In genomic region chr22:26391623-26392022, GRCh38 we compare ENCODE assay signal across 31 cellular contexts.
"Had no signal": no experiment of that assay in that cellular context is flagged by ENCODE, and none has a peak within 500 bp of the region (broad histone marks: within the 10 kb centered on the region; RNA-seq: fewer than 3 reads in every experiment).

No MANE protein-coding gene starts in this region.

- H3K36me3 Mint-ChIP-seq: naive thymus-derived CD4-positive, alpha-beta T cell; natural killer cell treated with Interleukin-12 subunit alpha and Interleukin-12 subunit beta and Interleukin-15 and Interleukin-18, amount 100 ng/mL, for 72 hours; stimulated activated effector memory CD8-positive, alpha-beta T cell treated with anti-CD3 and anti-CD28 coated beads, Interleukin-12 subunit alpha, Interleukin-12 subunit beta, amount 100 ng/mL, for 72 hours; stimulated activated naive B cell treated with anti-CD40 and anti-IgM and Interleukin-4, amounts not matched to agents 10 μg/mL and 1 μg/mL and 100 μg/mL, for 72 hours; type B pancreatic cell had no signal

- H3K9ac ChIP-seq: parathyroid adenoma had no signal

- H3K36me3 ChIP-seq: neutrophil, ovary, right lobe of liver, sigmoid colon, suprapubic skin, tibial artery, transverse colon, upper lobe of right lung, uterus had no signal

- H3K27ac Mint-ChIP-seq: naive thymus-derived CD4-positive, alpha-beta T cell; natural killer cell treated with Interleukin-12 subunit alpha and Interleukin-12 subunit beta and Interleukin-15 and Interleukin-18, amount 100 ng/mL, for 72 hours; nephron progenitor cell; progenitor cell of endocrine pancreas; stimulated activated effector memory CD8-positive, alpha-beta T cell treated with anti-CD3 and anti-CD28 coated beads, Interleukin-12 subunit alpha, Interleukin-12 subunit beta, amount 100 ng/mL, for 72 hours; stimulated activated naive B cell treated with anti-CD40 and anti-IgM and Interleukin-4, amounts not matched to agents 10 μg/mL and 1 μg/mL and 100 μg/mL, for 72 hours; stimulated activated naive CD8-positive, alpha-beta T cell treated with anti-CD3 and anti-CD28 coated beads, Interleukin-15, Interleukin-2, amounts not matched to agents 100 ng/mL and 50 ng/mL, for 24 hours; type B pancreatic cell had no signal

- H3K4me3 Mint-ChIP-seq: naive thymus-derived CD4-positive, alpha-beta T cell; natural killer cell treated with Interleukin-12 subunit alpha and Interleukin-12 subunit beta and Interleukin-15 and Interleukin-18, amount 100 ng/mL, for 72 hours; nephron progenitor cell; neural crest cell; stimulated activated effector memory CD8-positive, alpha-beta T cell treated with anti-CD3 and anti-CD28 coated beads, Interleukin-12 subunit alpha, Interleukin-12 subunit beta, amount 100 ng/mL, for 72 hours; stimulated activated naive B cell treated with anti-CD40 and anti-IgM and Interleukin-4, amounts not matched to agents 10 μg/mL and 1 μg/mL and 100 μg/mL, for 72 hours; stimulated activated naive CD8-positive, alpha-beta T cell treated with anti-CD3 and anti-CD28 coated beads, Interleukin-15, Interleukin-2, amounts not matched to agents 100 ng/mL and 50 ng/mL, for 24 hours; type B pancreatic cell had no signal

- H3K4me1 ChIP-seq: parathyroid adenoma, psoas muscle, right lobe of liver, sigmoid colon, suprapubic skin, testis, tibial artery, transverse colon, upper lobe of right lung, uterus had no signal

- FAIRE-seq: small intestine had no signal

- H3K9me3 ChIP-seq: neutrophil, ovary, psoas muscle, right lobe of liver, sigmoid colon, suprapubic skin, testis, tibial artery, transverse colon, upper lobe of right lung, uterus had no signal

- H3K4me1 Mint-ChIP-seq: naive thymus-derived CD4-positive, alpha-beta T cell; stimulated activated effector memory CD8-positive, alpha-beta T cell treated with anti-CD3 and anti-CD28 coated beads, Interleukin-12 subunit alpha, Interleukin-12 subunit beta, amount 100 ng/mL, for 72 hours; stimulated activated naive B cell treated with anti-CD40 and anti-IgM and Interleukin-4, amounts not matched to agents 10 μg/mL and 1 μg/mL and 100 μg/mL, for 72 hours had no signal

- H2AFZ ChIP-seq: parathyroid adenoma had no signal

- H3K79me2 ChIP-seq: parathyroid adenoma had no signal

- H3K27me3 Mint-ChIP-seq: progenitor cell of endocrine pancreas had no signal

- H3K27me3 ChIP-seq: ovary, right lobe of liver, testis, uterus had no signal

- H3K9me3 Mint-ChIP-seq: naive thymus-derived CD4-positive, alpha-beta T cell; natural killer cell treated with Interleukin-12 subunit alpha and Interleukin-12 subunit beta and Interleukin-15 and Interleukin-18, amount 100 ng/mL, for 72 hours; nephron progenitor cell; neural crest cell; stimulated activated effector memory CD8-positive, alpha-beta T cell treated with anti-CD3 and anti-CD28 coated beads, Interleukin-12 subunit alpha, Interleukin-12 subunit beta, amount 100 ng/mL, for 72 hours; stimulated activated naive B cell treated with anti-CD40 and anti-IgM and Interleukin-4, amounts not matched to agents 10 μg/mL and 1 μg/mL and 100 μg/mL, for 72 hours; stimulated activated naive CD8-positive, alpha-beta T cell treated with anti-CD3 and anti-CD28 coated beads, Interleukin-15, Interleukin-2, amounts not matched to agents 100 ng/mL and 50 ng/mL, for 24 hours; type B pancreatic cell had no signal

- H3K27ac ChIP-seq: neutrophil, ovary, parathyroid adenoma, psoas muscle, right lobe of liver, sigmoid colon, suprapubic skin, testis, tibial artery, transverse colon, upper lobe of right lung, uterus had no signal

- DNase-seq: naive thymus-derived CD4-positive, alpha-beta T cell; nephron progenitor cell; nucleus accumbens; ovary; posterior cingulate gyrus; psoas muscle; right cardiac atrium; right lobe of liver; sigmoid colon; small intestine; stimulated activated CD4-positive, alpha-beta T cell treated with anti-CD3 and anti-CD28 coated beads, Interleukin-15, amount 100 ng/mL, for 24 hours; stimulated activated CD4-positive, alpha-beta T cell treated with anti-CD3 and anti-CD28 coated beads, Interleukin-2, amount 100 ng/mL, for 24 hours; stimulated activated CD4-positive, alpha-beta T cell treated with anti-CD3 and anti-CD28 coated beads, Interleukin-2, amount 100 ng/mL, for 48 hours; stimulated activated CD4-positive, alpha-beta T cell treated with anti-CD3 and anti-CD28 coated beads, Interleukin-4, amount 100 ng/mL, for 24 hours; stimulated activated naive B cell treated with anti-CD40 and anti-IgM and Interleukin-4, amounts not matched to agents 10 μg/mL and 1 μg/mL and 100 μg/mL, for 72 hours; stimulated activated naive CD4-positive, alpha-beta T cell treated with Interleukin-2 at 50 U/mL for 16 hours; substantia nigra; testis; tibial artery; transverse colon; upper lobe of right lung; uterus had no signal

- H3K4me3 ChIP-seq: ovary, psoas muscle, right lobe of liver, sigmoid colon, suprapubic skin, testis, tibial artery, transverse colon, upper lobe of right lung, uterus had no signal

- ATAC-seq: naive thymus-derived CD4-positive, alpha-beta T cell; natural killer cell treated with Interleukin-12 subunit alpha and Interleukin-12 subunit beta and Interleukin-15 and Interleukin-18, amount 100 ng/mL, for 72 hours; psoas muscle; right cardiac atrium; right lobe of liver; stimulated activated effector memory CD8-positive, alpha-beta T cell treated with anti-CD3 and anti-CD28 coated beads, Interleukin-12 subunit alpha, Interleukin-12 subunit beta, amount 100 ng/mL, for 72 hours; stimulated activated naive B cell treated with anti-CD40 and anti-IgM and Interleukin-4, amounts not matched to agents 10 μg/mL and 1 μg/mL and 100 μg/mL, for 72 hours; upper lobe of right lung had no signal
